In the genomic region with DNA sequence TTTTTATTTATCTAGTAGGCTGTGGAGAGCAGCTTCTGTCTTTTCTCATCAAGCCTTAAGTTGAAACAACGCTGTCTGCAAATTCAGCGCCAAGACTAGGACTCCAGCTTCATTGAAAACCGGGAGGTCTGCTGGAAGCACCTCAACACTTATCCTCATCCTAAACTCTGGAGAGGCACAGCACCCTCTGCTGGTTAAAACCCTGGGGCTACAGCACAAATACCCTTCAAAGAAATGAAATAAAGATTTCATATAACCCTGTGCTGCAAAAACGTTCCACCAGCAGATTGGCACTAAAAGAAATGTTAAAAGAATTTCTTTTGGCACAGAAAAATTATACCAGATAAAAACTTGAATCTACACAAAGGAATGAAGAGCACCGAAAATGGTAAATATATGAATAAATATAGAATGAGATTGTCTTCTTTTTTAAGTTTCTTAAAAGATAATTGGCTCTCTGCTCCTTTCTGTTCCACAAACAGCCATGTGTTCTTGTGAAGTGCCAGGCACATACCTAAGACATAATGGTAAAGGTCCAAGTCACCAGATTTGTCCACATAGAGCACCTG, we compare ENCODE assay signal across 8 cellular contexts.
DNase-seq lines count a peak whose midpoint lies in the region; ATAC-seq and TF ChIP-seq lines count a peak whose summit lies in the region.

No MANE protein-coding gene starts in this region.

- H4K20me1 ChIP-seq in GM23248 (ENCODE audit: insufficient read depth) = no peaks in the 10 kb centered on the region

- in situ Hi-C loops in GM23248 (cut with MboI) = no loop called here

- 26 to 30% methylated on average over 5 of the region's 5 CpGs for WGBS in GM23248 (ENCODE audit: low coverage in 1 of 2, low lambda C conversion rate in 2 of 2, missing lambda C conversion rate in 2 of 2), 2 experiments
- WGBS in iPS DF 6.9 (ENCODE audit: insufficient coverage, insufficient read length) = no CpG with 5 or more reads among the region's 5 CpGs

- H3K4me2 ChIP-seq in GM23248 (ENCODE audit: unreplicated experiment) = no peak overlapping the region

- H3K27ac ChIP-seq in A673 (ENCODE audit: low read depth, low read length, poor library complexity, severe bottlenecking) (no peak overlapping the region), GM23248 (no peak overlapping the region), RWPE2 (ENCODE audit: poor library complexity, severe bottlenecking) (no peak overlapping the region), iPS DF 6.9 (ENCODE audit: low read length) (no peak overlapping the region)

- CTCF ChIA-PET in A673 (lab: Charles Lee) = interaction anchor here (0.6 kb wide), 2 partner anchors 370 to 392 kb away, joined by 3 to 4 read pairs; no protein-coding TSS in a partner anchor

- no peak overlapping the region for H2AFZ ChIP-seq in GM23248

- H3K4me1 ChIP-seq in A673 (ENCODE audit: insufficient read depth, low read length, poor library complexity, severe bottlenecking) (no peaks in the 10 kb centered on the region), GM23248 (ENCODE audit: insufficient read depth) (no peaks in the 10 kb centered on the region), RWPE2 (ENCODE audit: insufficient read depth, poor library complexity, severe bottlenecking) (no peaks in the 10 kb centered on the region), iPS DF 6.9 (ENCODE audit: control insufficient read depth, insufficient read depth, low read length) (no peaks in the 10 kb centered on the region)

- H3K79me2 ChIP-seq in GM23248 (ENCODE audit: insufficient read depth) = no peaks in the 10 kb centered on the region

- ATAC-seq in RWPE2 (ENCODE audit: low read depth) (peak; percentile 55; the same call in 1 of the 3 replicates), GM21515 (IDR thresholded peaks at IDR 0.05; ENCODE audit: unreplicated experiment) (no peak)

- H3K27me3 ChIP-seq in A673 (replicated peaks; ENCODE audit: insufficient read depth, low read depth, low read length, poor library complexity) (no peaks in the 10 kb centered on the region), GM23248 (replicated peaks; ENCODE audit: insufficient read depth) (no peaks in the 10 kb centered on the region), RWPE2 (ENCODE audit: insufficient read depth, poor library complexity, severe bottlenecking) (no peaks in the 10 kb centered on the region), iPS DF 6.9 (ENCODE audit: control insufficient read depth, insufficient read depth, low read length) (no peaks in the 10 kb centered on the region)

- H3F3A ChIP-seq in GM23248 (ENCODE audit: insufficient read depth) = no peaks in the 10 kb centered on the region

- H3K4me3 ChIP-seq in A673 (ENCODE audit: low read depth, low read length, poor library complexity, severe bottlenecking) (no peak overlapping the region), GM23248 (no peak overlapping the region), RWPE2 (ENCODE audit: severe bottlenecking) (no peak overlapping the region), iPS DF 6.9 (ENCODE audit: low read length) (no peak overlapping the region)

- POLR2A ChIA-PET in A673 (lab: Charles Lee; ENCODE audit: low non-redundant PET) = no interaction called here

- no peaks in the 10 kb centered on the region for H3K9me2 ChIP-seq in GM23248 (ENCODE audit: insufficient read depth)

- BruUV-seq in A673 (replicated peaks; lab: Mats Ljungman, UMichigan) = no TSS peak

- no peak overlapping the region for H3K9ac ChIP-seq in GM23248

- H3K36me3 ChIP-seq in A673 (ENCODE audit: insufficient read depth, low read length, poor library complexity, severe bottlenecking) = no peaks in the 10 kb centered on the region
- H3K36me3 ChIP-seq in GM23248 (ENCODE audit: low read depth) = no peaks in the 10 kb centered on the region
- H3K36me3 ChIP-seq in RWPE2 (ENCODE audit: low read depth) = no peaks in the 10 kb centered on the region
- no peaks in the 10 kb centered on the region for H3K36me3 ChIP-seq in iPS DF 6.9 (ENCODE audit: control insufficient read depth, insufficient read depth, low read length)

- intact Hi-C loops in A673 (cut with micrococcal nuclease; ENCODE audit: unreplicated experiment) = loop anchor here (2.0 to 5.0 kb wide), 2 partner anchors 467 to 515 kb away; no protein-coding TSS in a partner anchor

- no peaks in the 10 kb centered on the region for H3K9me3 ChIP-seq in A673 (ENCODE audit: low read depth, low read length, poor library complexity, severe bottlenecking)
- H3K9me3 ChIP-seq in GM23248 (ENCODE audit: low read depth) = no peaks in the 10 kb centered on the region
- H3K9me3 ChIP-seq in RWPE2 (ENCODE audit: severe bottlenecking) = no peaks in the 10 kb centered on the region
- H3K9me3 ChIP-seq in iPS DF 6.9 (ENCODE audit: control insufficient read depth, insufficient read depth, low read length) = no peaks in the 10 kb centered on the region

- DNase-seq in A673 (ENCODE audit: low spot score) = peak; percentile 59
- peak; percentile 21 for DNase-seq in GM23248
- no peak for DNase-seq in RWPE2 (ENCODE audit: low spot score)
- peak; percentile 66 for DNase-seq in activated naive CD4-positive, alpha-beta T cell treated with Interleukin-2 at 50 U/mL for 16 hours
- DNase-seq in iPS DF 6.9 (ENCODE audit: low read depth, low spot score) = peak; percentile 35
- DNase-seq in stimulated activated CD4-positive, alpha-beta T cell treated with anti-CD3 and anti-CD28 coated beads, Interleukin-4, amount 100 ng/mL, for 24 hours = peak; percentile 74
- DNase-seq in NCI-H1436 (lab: John Stamatoyannopoulos, UW) = no peak

- TF ChIP-seq CTCF in A673 (conservative IDR thresholded peaks at IDR 0.05; ENCODE audit: low read depth, low read length) (peak; percentile 75), RWPE2 (IDR thresholded peaks at IDR 0.05; ENCODE audit: poor library complexity, severe bottlenecking) (peak; percentile 63)

Comparison
In these comparisons a context has a peak if more than half of its experiments do, and no peak if none do; other contexts are left out.
1. DNase-seq: peak in A673 (single experiment), GM23248 (single experiment), activated naive CD4-positive, alpha-beta T cell treated with Interleukin-2 at 50 U/mL for 16 hours (single experiment), iPS DF 6.9 (single experiment) and stimulated activated CD4-positive, alpha-beta T cell treated with anti-CD3 and anti-CD28 coated beads, Interleukin-4, amount 100 ng/mL, for 24 hours (single experiment); none in RWPE2 (single experiment) and NCI-H1436 (single experiment).